ENCODE assay signal across 21 cellular contexts in the genomic region with DNA sequence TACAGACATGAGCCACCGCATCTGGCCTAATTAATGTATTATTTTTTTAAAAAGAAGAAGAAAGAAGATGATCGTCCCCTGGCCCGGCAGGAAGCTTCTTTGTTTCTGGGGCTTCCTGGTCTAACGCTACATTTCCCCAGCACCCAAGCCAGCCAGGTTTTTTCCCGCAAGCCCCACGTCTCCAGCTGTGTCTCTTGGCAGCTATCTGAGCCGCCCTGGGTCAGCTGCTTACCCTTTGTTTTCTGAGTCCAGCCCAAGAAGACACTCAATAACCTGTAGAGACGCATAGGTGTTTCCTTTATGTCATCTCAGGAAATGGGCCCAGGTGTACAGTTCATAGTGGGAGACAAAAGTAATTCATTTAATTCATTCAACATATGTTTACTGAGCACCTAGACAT.
DNase-seq lines count a peak whose midpoint lies in the region; ATAC-seq lines count a peak whose summit lies in the region.
"Had no signal": no experiment of that assay in that cellular context is flagged by ENCODE, and none has a peak within 500 bp of the region (broad histone marks: within the 10 kb centered on the region; RNA-seq: fewer than 3 reads in every experiment).

No MANE protein-coding gene starts in this region.

- H3K4me1 ChIP-seq in right cardiac atrium (ENCODE audit: control insufficient read depth, insufficient read depth, low read length): peaks cover 1% of the 10 kb centered on the region

- H3K27ac ChIP-seq in right cardiac atrium (ENCODE audit: low read length): no peak overlapping the region
- H3K27ac ChIP-seq: 22Rv1, GM23248, SK-N-MC had no signal

- intact Hi-C loops in left ventricle myocardium superior (cut with micrococcal nuclease): no loop called here
- intact Hi-C loops in right cardiac atrium (cut with DNase I): loop anchor here in 1 of 4 donors (2.0 kb wide), 1 partner anchor 240 kb away; no protein-coding TSS in a partner anchor

- H3K27me3 ChIP-seq in right cardiac atrium (ENCODE audit: control insufficient read depth, insufficient read depth): no peaks in the 10 kb centered on the region

- H3K4me3 ChIP-seq in right cardiac atrium (ENCODE audit: low read length): no peak overlapping the region
- H3K4me3 ChIP-seq: GM23248, SK-N-MC had no signal

- DNase-seq in NCI-H1092 treated with DMSO at 0.1 percent for 48 hours (lab: John Stamatoyannopoulos, UW) (peak; percentile 11), NCI-H1092 (lab: John Stamatoyannopoulos, UW) (no peak), left ventricle myocardium superior (no peak), right cardiac atrium (no peak), NCI-H345 (lab: John Stamatoyannopoulos, UW) (peak; percentile 72), SW480 (ENCODE audit: low spot score) (no peak)
- no peak for DNase-seq in activated naive CD4-positive, alpha-beta T cell (lab: John Stamatoyannopoulos, UW)
- DNase-seq: DMS79, GM23248, H9, Karpas-422, MV-4-11, NCI-H1417, NCI-H1930, NCI-H510A treated with DMSO at 0.1 percent for 48 hours, SHP77, SW 1271, T-helper 2 cell had no signal

- H3K9me3 ChIP-seq in right cardiac atrium (ENCODE audit: control insufficient read depth, low read length): no peaks in the 10 kb centered on the region

- ATAC-seq in left ventricle myocardium superior: peak; percentile 19
- no peak for ATAC-seq in right cardiac atrium
- ATAC-seq in GM21825 (IDR thresholded peaks at IDR 0.05; ENCODE audit: unreplicated experiment): no peak

- 59% methylated on average over 8 of the region's 8 CpGs for WGBS in right cardiac atrium

Comparison
In these comparisons a context has a peak if more than half of its experiments do, and no peak if none do; other contexts are left out.
1. DNase-seq: peak in NCI-H1092 treated with DMSO at 0.1 percent for 48 hours (single experiment) and NCI-H345 (single experiment); none in NCI-H1092 (single experiment), left ventricle myocardium superior (single experiment), right cardiac atrium (0 of 3), SW480 (single experiment) and activated naive CD4-positive, alpha-beta T cell (0 of 4).